ENCODE assay signal across 11 cellular contexts in genomic region chr18:63298393-63299015, GRCh38. TPM values are rescaled to one million over a fixed set of nuclear protein-coding genes. Genes with fewer than 3 reads are reported as not detected.
DNase-seq lines count a peak whose midpoint lies in the region; ATAC-seq and TF ChIP-seq lines count a peak whose summit lies in the region.
"Had no signal": no experiment of that assay in that cellular context is flagged by ENCODE, and none has a peak within 500 bp of the region (broad histone marks: within the 10 kb centered on the region; RNA-seq: fewer than 3 reads in every experiment).

No MANE protein-coding gene starts in this region.

- H3K4me1 ChIP-seq in PC-3 (ENCODE audit: insufficient read depth, low read length) = no peaks in the 10 kb centered on the region

- BruUV-seq in PC-3 (replicated peaks; lab: Mats Ljungman, UMichigan) = no TSS peak

- H3K9me2 ChIP-seq in PC-3 (replicated peaks; ENCODE audit: low read length) = no peaks in the 10 kb centered on the region

- H3K79me2 ChIP-seq in PC-3 (ENCODE audit: low read length) = no peaks in the 10 kb centered on the region

- H4K20me1 ChIP-seq in PC-3 (ENCODE audit: low read length) = no peaks in the 10 kb centered on the region

- H3K27ac ChIP-seq in PC-3 (ENCODE audit: low read length) = no peak overlapping the region

- no peak overlapping the region for H3K4me2 ChIP-seq in PC-3 (ENCODE audit: low read length)

- H3K9me3 ChIP-seq in PC-3 (ENCODE audit: low read length) = no peaks in the 10 kb centered on the region

- H3K4me3 ChIP-seq in PC-3 (ENCODE audit: low read length) = no peak overlapping the region

- DNase-seq in NK-92 treated with Interleukin-12 subunit alpha and Interleukin-12 subunit beta, amount 100 ng/mL, for 24 hours (lab: John Stamatoyannopoulos, UW) = peak; percentile 5
- no peak for DNase-seq in NK-92 (lab: John Stamatoyannopoulos, UW; ENCODE audit: unreplicated experiment)
- DNase-seq in UCSD-AML1 (lab: John Stamatoyannopoulos, UW; ENCODE audit: unreplicated experiment) = peak; percentile 37
- peak; percentile 17 for DNase-seq in effector CD4-positive, alpha-beta T cell
- DNase-seq in stimulated activated CD8-positive, alpha-beta memory T cell treated with anti-CD3 and anti-CD28 coated beads, Interleukin-4, amount 100 ng/mL, for 48 hours = peak; percentile 41
- DNase-seq in PC-3 = no peak
- DNase-seq in MV-4-11 (lab: John Stamatoyannopoulos, UW) = no peak
- DNase-seq: DMS79 treated with DMSO at 0.1 percent for 48 hours, NCI-H524 treated with DMSO at 0.1 percent for 48 hours, SHP77 had no signal

- no peak for TF ChIP-seq CTCF in PC-3 (conservative IDR thresholded peaks at IDR 0.05; ENCODE audit: low read depth, low read length)

- CTCF ChIA-PET in PC-3 (lab: Charles Lee) = no interaction called here

- H2AFZ ChIP-seq in PC-3 (ENCODE audit: low read length) = no peak overlapping the region

- no peak overlapping the region for H3K9ac ChIP-seq in PC-3 (ENCODE audit: low read length)

- H3K36me3 ChIP-seq in PC-3 (ENCODE audit: low read depth, low read length) = no peaks in the 10 kb centered on the region

- ATAC-seq in HG03025 (IDR thresholded peaks at IDR 0.05; ENCODE audit: low FRiP score, unreplicated experiment) = no peak
- no peak for ATAC-seq in PC-3

- POLR2A ChIA-PET in PC-3 (lab: Charles Lee; ENCODE audit: unreplicated experiment) = no interaction called here

- no peaks in the 10 kb centered on the region for H3K27me3 ChIP-seq in PC-3 (ENCODE audit: low read length)

- intact Hi-C loops in PC-3 (cut with micrococcal nuclease) = no loop called here

- no peaks in the 10 kb centered on the region for H3F3A ChIP-seq in PC-3 (ENCODE audit: low read length, unreplicated experiment)

RNA-seq across cellular contexts. Expression of gene BCL2, which starts 21.1 kb away (rescaled TPM):
- total RNA-seq in PC-3 (2014; rRNA removed) = 1.3 and 1.5 TPM in 2 replicates

Comparison
In these comparisons a context has a peak if more than half of its experiments do, and no peak if none do; other contexts are left out.
1. DNase-seq: peak in NK-92 treated with Interleukin-12 subunit alpha and Interleukin-12 subunit beta, amount 100 ng/mL, for 24 hours (single experiment), UCSD-AML1 (single experiment), effector CD4-positive, alpha-beta T cell (single experiment) and stimulated activated CD8-positive, alpha-beta memory T cell treated with anti-CD3 and anti-CD28 coated beads, Interleukin-4, amount 100 ng/mL, for 48 hours (single experiment); none in NK-92 (single experiment), PC-3 (single experiment) and MV-4-11 (single experiment).